In the genomic region with DNA sequence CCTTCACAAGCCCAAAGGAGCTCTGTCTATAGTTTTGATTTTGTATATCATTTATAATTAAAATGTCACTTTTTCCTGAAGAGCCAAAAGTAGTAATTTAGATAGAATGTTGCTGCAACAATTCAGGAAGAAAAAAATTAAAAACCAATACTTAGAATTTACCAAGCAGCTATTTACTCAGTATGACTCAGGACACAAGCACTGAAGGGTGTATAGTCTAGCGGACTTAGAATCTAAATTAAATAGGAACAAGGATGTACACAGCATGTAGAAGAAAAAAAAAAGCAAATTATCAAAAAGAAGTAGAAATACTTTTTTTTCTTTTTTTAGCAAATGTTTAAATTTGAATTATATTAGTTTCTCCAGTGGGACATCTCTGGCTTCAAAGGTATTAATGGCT, we compare ENCODE assay signal across 14 cellular contexts.
"Had no signal": no experiment of that assay in that cellular context is flagged by ENCODE, and none has a peak within 500 bp of the region (broad histone marks: within the 10 kb centered on the region; RNA-seq: fewer than 3 reads in every experiment).

No MANE protein-coding gene starts in this region.

- H3K27me3 ChIP-seq: colonic mucosa, foreskin keratinocyte, neutrophil, tibial artery, upper lobe of left lung, uterus had no signal

- H3K4me2 ChIP-seq: smooth muscle cell had no signal

- DNase-seq: colonic mucosa; dermis blood vessel endothelial cell; foreskin keratinocyte; mesendoderm; naive thymus-derived CD4-positive, alpha-beta T cell; posterior cingulate gyrus; right cardiac atrium; stimulated activated CD4-positive, alpha-beta T cell treated with anti-CD3 and anti-CD28 coated beads, Interleukin-2, amount 100 ng/mL, for 48 hours; stimulated activated naive CD8-positive, alpha-beta T cell treated with anti-CD3 and anti-CD28 coated beads, Interleukin-15, Interleukin-2, amounts not matched to agents 100 U/mL and 50 U/mL, for 24 hours; tibial artery; upper lobe of left lung; uterus had no signal

- H3K27me3 Mint-ChIP-seq: naive thymus-derived CD4-positive, alpha-beta T cell had no signal

- H3K9me3 Mint-ChIP-seq: naive thymus-derived CD4-positive, alpha-beta T cell had no signal

- ATAC-seq: foreskin keratinocyte; naive thymus-derived CD4-positive, alpha-beta T cell; right cardiac atrium; stimulated activated naive CD8-positive, alpha-beta T cell treated with anti-CD3 and anti-CD28 coated beads, Interleukin-15, Interleukin-2, amounts not matched to agents 100 U/mL and 50 U/mL, for 24 hours had no signal

- H3K4me1 ChIP-seq: colonic mucosa, foreskin keratinocyte, tibial artery, upper lobe of left lung, uterus had no signal

- H3K9me3 ChIP-seq: colonic mucosa, neutrophil, tibial artery, upper lobe of left lung, uterus had no signal

- H3K27ac Mint-ChIP-seq: naive thymus-derived CD4-positive, alpha-beta T cell had no signal

- H3K4me3 ChIP-seq: colonic mucosa, smooth muscle cell, tibial artery, upper lobe of left lung, uterus had no signal

- H3K4me1 Mint-ChIP-seq: naive thymus-derived CD4-positive, alpha-beta T cell had no signal

- H3K36me3 ChIP-seq: colonic mucosa, uterus had no signal

- H3K27ac ChIP-seq: colonic mucosa, foreskin keratinocyte, neutrophil, tibial artery, upper lobe of left lung, uterus had no signal

- H3K4me3 Mint-ChIP-seq: naive thymus-derived CD4-positive, alpha-beta T cell had no signal
